Comparison of ENCODE assay signal across 10 cellular contexts in the genomic region with DNA sequence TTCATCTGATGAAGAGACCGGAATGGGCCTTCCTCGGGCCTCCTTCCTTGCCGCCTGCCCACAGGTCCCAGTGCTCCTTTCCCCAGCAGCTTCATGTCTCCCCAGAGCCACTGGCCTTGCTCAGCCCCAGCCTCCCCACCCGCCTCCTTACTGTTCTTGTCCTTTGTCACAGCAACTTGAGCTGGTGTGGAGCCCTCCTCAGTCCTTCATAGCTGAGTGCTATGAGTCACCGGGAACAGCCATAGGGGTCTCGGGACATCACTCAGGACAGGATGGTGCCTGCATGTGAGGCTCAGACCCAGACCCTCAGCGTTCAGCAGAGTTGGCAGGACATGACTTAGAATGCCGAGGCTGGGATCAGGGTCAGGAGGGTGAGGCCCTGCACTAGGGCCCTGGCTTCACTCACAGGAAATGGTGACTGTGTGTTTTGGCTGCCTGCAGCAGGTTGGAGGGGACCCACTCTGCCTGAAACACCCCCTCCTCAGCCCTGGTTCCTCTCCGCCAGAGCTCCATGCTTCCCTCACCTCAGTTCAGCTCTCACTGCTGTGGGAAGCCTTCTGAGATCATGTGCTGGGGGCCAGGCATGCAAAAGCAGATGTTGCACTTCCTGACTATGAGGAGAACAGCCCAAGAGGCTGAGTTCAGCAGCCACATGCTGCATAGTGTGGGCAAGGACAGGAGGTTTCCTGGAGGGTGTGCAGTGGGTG. TPM values are rescaled to one million over a fixed set of nuclear protein-coding genes. Genes with fewer than 3 reads are reported as not detected.
DNase-seq lines count a peak whose midpoint lies in the region; ATAC-seq and TF ChIP-seq lines count a peak whose summit lies in the region.
"Had no signal": no experiment of that assay in that cellular context is flagged by ENCODE, and none has a peak within 500 bp of the region (broad histone marks: within the 10 kb centered on the region; RNA-seq: fewer than 3 reads in every experiment).

No MANE protein-coding gene starts in this region.

- CTCF ChIA-PET in MCF 10A (lab: Yijun Ruan, JAX): interaction anchor here (0.7 to 2.5 kb wide), 13 partner anchors 11 to 1316 kb away, joined by 3 to 11 read pairs (median 5); no protein-coding TSS in a partner anchor

- no peak overlapping the region for H3K27ac Mint-ChIP-seq in MCF 10A (ENCODE audit: low read depth, unreplicated experiment)

- no peaks in the 10 kb centered on the region for H3K4me1 Mint-ChIP-seq in MCF 10A (ENCODE audit: insufficient read depth, unreplicated experiment)

- H3K4me3 ChIP-seq in astrocyte of the spinal cord (ENCODE audit: low read depth, low read length): no peak overlapping the region

- TF ChIP-seq CTCF in astrocyte of the spinal cord (IDR thresholded peaks at IDR 0.05; ENCODE audit: low read depth, low read length): no peak
- no peak for TF ChIP-seq CTCF in MCF 10A (IDR thresholded peaks at IDR 0.05; ENCODE audit: unreplicated experiment)

- in situ Hi-C loops in astrocyte of the spinal cord (cut with HindIII; ENCODE audit: low sequenced_read_pairs): no loop called here

- H3K27me3 Mint-ChIP-seq in MCF 10A (ENCODE audit: insufficient read depth, unreplicated experiment): no peaks in the 10 kb centered on the region

- H3K9me3 Mint-ChIP-seq in MCF 10A (ENCODE audit: unreplicated experiment): no peaks in the 10 kb centered on the region

- H3K36me3 Mint-ChIP-seq in MCF 10A (ENCODE audit: insufficient read depth, unreplicated experiment): peaks cover 41% of the 10 kb centered on the region

- H3K4me3 Mint-ChIP-seq in MCF 10A (ENCODE audit: unreplicated experiment): no peak overlapping the region

- DNase-seq in GM03348 (ENCODE audit: low spot score): peak; percentile 73
- DNase-seq in astrocyte of the spinal cord (ENCODE audit: low read depth, low spot score): peak; percentile 47
- DNase-seq in mucosa of gallbladder (ENCODE audit: low spot score): peak; percentile 12
- DNase-seq in NCI-H69 (lab: John Stamatoyannopoulos, UW): no peak
- DNase-seq in NCI-H1048 (lab: John Stamatoyannopoulos, UW): no peak
- DNase-seq in T-helper 1 cell: no peak
- no peak for DNase-seq in MCF 10A (ENCODE audit: unreplicated experiment)
- DNase-seq: small intestine had no signal

- no TSS peak for BruUV-seq in MCF 10A (replicated peaks; lab: Mats Ljungman, UMichigan)

- intact Hi-C loops in MCF 10A (cut with micrococcal nuclease): loop anchor here (5.0 to 10.0 kb wide), 2 partner anchors 322 to 440 kb away; a partner anchor contains a TSS

- peak; percentile 49 for ATAC-seq in HG02642 (IDR thresholded peaks at IDR 0.05; ENCODE audit: poor library complexity, unreplicated experiment)

- POLR2A ChIA-PET in MCF 10A (lab: Yijun Ruan, JAX): no interaction called here

RNA-seq across cellular contexts. Expression of a gene that starts 40.7 kb away (rescaled TPM):
- total RNA-seq in mucosa of gallbladder (not detected), MCF 10A (2022) (not detected in 2 replicates)
- total RNA-seq: frontal cortex had no signal

Comparison
In these comparisons a context has a peak if more than half of its experiments do, and no peak if none do; other contexts are left out.
1. DNase-seq: peak in GM03348 (single experiment), astrocyte of the spinal cord (single experiment) and mucosa of gallbladder (single experiment); none in NCI-H69 (single experiment), NCI-H1048 (single experiment), T-helper 1 cell (0 of 5) and MCF 10A (single experiment).